1 cellular context compared by ENCODE assay signal in the genomic region with DNA sequence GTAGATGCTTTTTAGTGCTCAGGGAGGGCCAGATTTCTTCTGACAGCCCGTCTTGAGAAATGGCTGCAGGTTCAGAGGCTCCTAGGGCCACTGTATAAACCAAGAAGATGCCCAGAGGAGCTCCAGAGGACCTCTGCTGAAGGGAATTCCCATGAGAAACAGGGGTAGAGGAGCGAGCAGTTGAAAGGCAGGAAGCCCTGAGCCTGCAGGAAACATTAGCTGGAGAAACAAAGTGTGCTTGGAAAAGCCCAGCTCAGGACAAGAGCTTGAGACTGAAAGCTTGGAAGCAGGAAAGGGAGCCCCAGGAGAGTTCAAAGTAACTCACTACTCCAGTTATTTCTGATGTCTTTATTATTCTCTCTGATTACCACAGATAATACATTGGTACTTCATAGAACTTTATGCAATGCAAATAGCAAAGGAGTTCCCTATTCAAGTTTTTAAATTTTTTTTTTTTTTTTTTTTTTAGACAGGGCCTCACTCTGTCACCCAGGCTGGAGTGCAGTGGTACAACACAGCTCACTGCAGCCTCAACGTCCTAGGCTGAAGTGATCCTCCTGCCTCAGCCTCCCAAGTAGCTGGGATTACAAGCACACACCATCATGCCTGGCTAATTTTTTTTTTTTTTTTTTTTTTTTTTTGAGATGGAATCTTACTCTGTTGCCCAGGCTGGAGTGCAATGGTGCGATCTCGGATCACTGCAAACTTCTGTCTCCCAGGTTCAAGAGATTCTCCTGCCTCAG.
TF ChIP-seq lines count a peak whose summit lies in the region.

No MANE protein-coding gene starts in this region.

TF ChIP-seq in IMR-90, 13 proteins besides CTCF, POLR2A, EP300 and RAD21:
- TF ChIP-seq MAZ (IDR thresholded peaks at IDR 0.05; ENCODE audit: borderline replicate concordance, low read depth, low read length) (no peak), BHLHE40 (IDR thresholded peaks at IDR 0.05; ENCODE audit: low read depth, low read length) (no peak)
